In genomic region chr12:10204495-10204894, GRCh38 we compare ENCODE assay signal across 7 cellular contexts. TPM values are rescaled to one million over a fixed set of nuclear protein-coding genes. Genes with fewer than 3 reads are reported as not detected.
"Had no signal": no experiment of that assay in that cellular context is flagged by ENCODE, and none has a peak within 500 bp of the region (broad histone marks: within the 10 kb centered on the region; RNA-seq: fewer than 3 reads in every experiment).

No MANE protein-coding gene starts in this region.

RNA-seq across cellular contexts. Expression of gene TMEM52B, which starts 25.7 kb away (rescaled TPM):
- total RNA-seq: HepG2, HT1080, K562, Right ventricle myocardium superior had no signal
- polyA plus RNA-seq: HepG2, IgD-negative memory B cell, K562, SK-N-SH had no signal

RNA-seq across cellular contexts. Expression of gene OLR1, which starts 32.6 kb away (rescaled TPM):
- total RNA-seq: HepG2, HT1080, K562, SK-MEL-5 had no signal
- polyA plus RNA-seq: HepG2, IgD-negative memory B cell, K562, SK-N-SH had no signal
